In genomic region chr1:101781437-101781836, GRCh38 we compare ENCODE assay signal across 10 cellular contexts.
DNase-seq lines count a peak whose midpoint lies in the region; ATAC-seq and TF ChIP-seq lines count a peak whose summit lies in the region.
"Had no signal": no experiment of that assay in that cellular context is flagged by ENCODE, and none has a peak within 500 bp of the region (broad histone marks: within the 10 kb centered on the region; RNA-seq: fewer than 3 reads in every experiment).

No MANE protein-coding gene starts in this region.

- H3K9me3 ChIP-seq in DND-41 (ENCODE audit: insufficient read depth, low read length, severe bottlenecking) = no peaks in the 10 kb centered on the region

- no peak overlapping the region for H3K4me3 ChIP-seq in DND-41 (ENCODE audit: low read depth in 1 of 2, low read length in 2 of 2)

- peaks cover 12% of the 10 kb centered on the region for H3K4me1 ChIP-seq in DND-41 (ENCODE audit: insufficient read depth, low read length)

- DNase-seq in DND-41 (peak; percentile 40), NCI-H1092 (lab: John Stamatoyannopoulos, UW) (peak; percentile 53), SHP77 (lab: John Stamatoyannopoulos, UW) (peak; percentile 76 to 82), iris pigment epithelial cell (ENCODE audit: low read depth) (peak; percentile 12), cortex of kidney (lab: John Stamatoyannopoulos, UW) (no peak), NK-92 (lab: John Stamatoyannopoulos, UW; ENCODE audit: unreplicated experiment) (no peak)
- DNase-seq in activated effector memory CD4-positive, alpha-beta T cell treated with Interleukin-2 at 50 U/mL for 16 hours = no peak
- DNase-seq: activated gamma-delta T cell treated with Interleukin-2 at 50 U/mL for 16 hours, natural killer cell had no signal

- no peaks in the 10 kb centered on the region for H3K79me2 ChIP-seq in DND-41 (ENCODE audit: insufficient read depth, low read length)

- peak; percentile 85 for ATAC-seq in DND-41 (ENCODE audit: insufficient read depth, low read depth)
- ATAC-seq in HG03469 (IDR thresholded peaks at IDR 0.05; ENCODE audit: unreplicated experiment) = no peak
- ATAC-seq: natural killer cell had no signal

- no peaks in the 10 kb centered on the region for H3K36me3 ChIP-seq in DND-41 (ENCODE audit: insufficient read depth, low read length)

- H4K20me1 ChIP-seq in DND-41 (ENCODE audit: insufficient read depth, low read length) = no peaks in the 10 kb centered on the region

- no peak for TF ChIP-seq CTCF in DND-41 (IDR thresholded peaks at IDR 0.05; ENCODE audit: borderline replicate concordance, extremely low read depth, low read length, poor library complexity, severe bottlenecking)

- H3K27ac ChIP-seq in DND-41 (ENCODE audit: low read length) = peak overlapping the region; percentile 15; the same call in 1 of the 2 replicates

- peak overlapping the region; percentile 52; the same call in 1 of the 2 replicates for H2AFZ ChIP-seq in DND-41 (ENCODE audit: low read depth, low read length)

- H3K4me2 ChIP-seq in DND-41 (ENCODE audit: insufficient read depth, low read length) = peak overlapping the region; percentile 49; the same call in 1 of the 2 replicates

- H3K9ac ChIP-seq in DND-41 (ENCODE audit: low read depth, low read length) = no peak overlapping the region

- H3K27me3 ChIP-seq in DND-41 (ENCODE audit: insufficient read depth, low read length, poor library complexity) = no peaks in the 10 kb centered on the region

Comparison
In these comparisons a context has a peak if more than half of its experiments do, and no peak if none do; other contexts are left out.
1. DNase-seq: peak in DND-41 (single experiment), NCI-H1092 (single experiment), SHP77 (2 of 2) and iris pigment epithelial cell (single experiment); none in activated effector memory CD4-positive, alpha-beta T cell treated with Interleukin-2 at 50 U/mL for 16 hours (single experiment), cortex of kidney (single experiment) and NK-92 (single experiment).